Comparison of ENCODE assay signal across 1 cellular context in the genomic region with DNA sequence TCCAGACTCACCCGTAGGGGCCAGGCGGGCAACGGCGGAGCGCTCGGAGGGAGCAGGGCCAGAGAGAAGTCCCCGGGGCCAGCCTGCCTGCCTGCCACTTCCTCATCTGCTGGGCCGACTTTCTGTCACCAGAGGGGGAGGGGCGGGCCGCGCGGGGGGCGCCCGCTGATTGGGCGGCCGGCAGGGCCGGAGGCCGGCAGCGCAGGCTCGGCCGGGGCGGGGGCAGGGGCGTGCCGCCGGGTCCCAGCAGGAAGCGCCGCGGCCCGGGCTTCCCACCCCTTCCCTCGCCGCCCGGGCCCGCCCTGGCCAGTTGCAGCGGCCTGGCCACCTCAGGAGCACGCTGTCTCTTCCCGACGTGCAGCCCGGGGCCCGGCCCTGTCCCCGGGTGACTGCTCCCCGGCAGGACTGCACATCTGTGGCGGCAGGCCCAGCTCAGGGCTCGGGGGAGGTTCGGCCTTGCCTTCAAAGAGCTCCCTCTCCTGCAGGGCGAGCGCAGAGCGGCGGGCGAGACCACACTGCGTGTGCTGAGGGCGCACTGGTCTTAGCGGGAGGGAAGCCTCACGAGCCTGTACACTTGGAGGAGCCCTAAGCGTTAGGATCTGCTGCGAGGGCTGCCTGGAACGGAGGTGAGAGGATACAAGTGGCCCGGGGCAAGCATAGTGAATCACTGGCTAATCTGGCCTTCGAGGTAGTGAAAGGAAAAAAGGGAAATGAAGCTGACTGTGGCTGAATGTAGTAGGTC.
TF ChIP-seq lines count a peak whose summit lies in the region.

A gene (minus strand): TSS at position 108 of the 742 bp plus-strand sequence. CDS start 2,402 bp downstream, outside the sequence.

TF ChIP-seq in K562, 482 proteins besides CTCF, POLR2A, EP300 and RAD21 (continued from another document and continues in another):
- TF ChIP-seq, protein P1, sequence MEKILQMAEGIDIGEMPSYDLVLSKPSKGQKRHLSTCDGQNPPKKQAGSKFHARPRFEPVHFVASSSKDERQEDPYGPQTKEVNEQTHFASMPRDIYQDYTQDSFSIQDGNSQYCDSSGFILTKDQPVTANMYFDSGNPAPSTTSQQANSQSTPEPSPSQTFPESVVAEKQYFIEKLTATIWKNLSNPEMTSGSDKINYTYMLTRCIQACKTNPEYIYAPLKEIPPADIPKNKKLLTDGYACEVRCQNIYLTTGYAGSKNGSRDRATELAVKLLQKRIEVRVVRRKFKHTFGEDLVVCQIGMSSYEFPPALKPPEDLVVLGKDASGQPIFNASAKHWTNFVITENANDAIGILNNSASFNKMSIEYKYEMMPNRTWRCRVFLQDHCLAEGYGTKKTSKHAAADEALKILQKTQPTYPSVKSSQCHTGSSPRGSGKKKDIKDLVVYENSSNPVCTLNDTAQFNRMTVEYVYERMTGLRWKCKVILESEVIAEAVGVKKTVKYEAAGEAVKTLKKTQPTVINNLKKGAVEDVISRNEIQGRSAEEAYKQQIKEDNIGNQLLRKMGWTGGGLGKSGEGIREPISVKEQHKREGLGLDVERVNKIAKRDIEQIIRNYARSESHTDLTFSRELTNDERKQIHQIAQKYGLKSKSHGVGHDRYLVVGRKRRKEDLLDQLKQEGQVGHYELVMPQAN (IDR thresholded peaks at IDR 0.05; ENCODE audit: borderline replicate concordance): peak; percentile 83
- TF ChIP-seq BCOR (IDR thresholded peaks at IDR 0.05) (peak; percentile 83), PCBP1 (IDR thresholded peaks at IDR 0.05; ENCODE audit: low read depth, low read length, poor library complexity, severe bottlenecking) (no peak), FOXA3 (CRISPR knock-in tag; conservative IDR thresholded peaks at IDR 0.05 in 1 of 2, IDR thresholded peaks at IDR 0.05 in 1 of 2) (peak in 1 of 2 experiments; percentile 32; a peak in 2 of 4 replicates), POLR2B (IDR thresholded peaks at IDR 0.05; ENCODE audit: low read depth, partially characterized antibody) (peak; percentile 74), MEF2A (IDR thresholded peaks at IDR 0.05; ENCODE audit: control insufficient read depth, low read depth, low read length) (no peak), ZNF263 (CRISPR knock-in tag; IDR thresholded peaks at IDR 0.05; ENCODE audit: borderline replicate concordance) (peak; percentile 60), RCOR1 (IDR thresholded peaks at IDR 0.05; ENCODE audit: borderline replicate concordance in 1 of 2, low read depth in 2 of 2, low read length in 2 of 2) (peak in 1 of 2 experiments; percentile 54; a peak in 1 of 4 replicates), ZBTB7A (IDR thresholded peaks at IDR 0.05; ENCODE audit: borderline replicate concordance, control insufficient read depth, low read depth, low read length) (peak; percentile 66; the same call in 1 of the 2 replicates), HOXB6 (CRISPR knock-in tag; IDR thresholded peaks at IDR 0.05; ENCODE audit: borderline replicate concordance) (no peak), ARNT (IDR thresholded peaks at IDR 0.05) (0 out of 4 replicates have a peak, but pooled peaks of 1 of the 2 experiments have one; percentile 40), TAF1 (IDR thresholded peaks at IDR 0.05; ENCODE audit: control insufficient read depth, extremely low read depth, insufficient read depth, low read length, severe bottlenecking) (peak; percentile 88), RBFOX2 (IDR thresholded peaks at IDR 0.05; ENCODE audit: low read depth, low read length) (peak; percentile 89), RFX1 (IDR thresholded peaks at IDR 0.05) (no peak), ZNF165 (CRISPR knock-in tag; IDR thresholded peaks at IDR 0.05; ENCODE audit: borderline replicate concordance) (peak; percentile 52; the same call in 1 of the 2 replicates), SP1 (CRISPR knock-in tag; IDR thresholded peaks at IDR 0.05) (peak; percentile 78), CXXC5 (CRISPR knock-in tag; IDR thresholded peaks at IDR 0.05) (peak; percentile 95), KDM2B (CRISPR knock-in tag; IDR thresholded peaks at IDR 0.05) (peak; percentile 92), ZNF134 (CRISPR knock-in tag; conservative IDR thresholded peaks at IDR 0.05) (peak; percentile 68), GABPB2 (CRISPR knock-in tag; conservative IDR thresholded peaks at IDR 0.05) (no peak), RBM25 (IDR thresholded peaks at IDR 0.05; ENCODE audit: low read depth, low read length, severe bottlenecking) (peak; percentile 42), NCOA2 (IDR thresholded peaks at IDR 0.05; ENCODE audit: partially characterized antibody in 2 of 2) (no peak), YY1 (IDR thresholded peaks at IDR 0.05; ENCODE audit: borderline replicate concordance in 1 of 3, control insufficient read depth in 1 of 3, extremely low read depth in 1 of 3, insufficient read depth in 3 of 3, insufficient read length in 1 of 3, insufficient replicate concordance in 2 of 3, low read depth in 1 of 3, low read length in 2 of 3) (peak in 1 of 3 experiments; percentile 56), CCNT2 (IDR thresholded peaks at IDR 0.05; ENCODE audit: borderline replicate concordance, extremely low read depth, insufficient read length, low read depth, low read length) (peak; percentile 87), PHF8 (IDR thresholded peaks at IDR 0.05; ENCODE audit: borderline replicate concordance, low read length) (peak; percentile 95; the same call in 1 of the 2 replicates), ZNF75A (CRISPR knock-in tag; IDR thresholded peaks at IDR 0.05) (no peak)
- TF ChIP-seq, protein P2, sequence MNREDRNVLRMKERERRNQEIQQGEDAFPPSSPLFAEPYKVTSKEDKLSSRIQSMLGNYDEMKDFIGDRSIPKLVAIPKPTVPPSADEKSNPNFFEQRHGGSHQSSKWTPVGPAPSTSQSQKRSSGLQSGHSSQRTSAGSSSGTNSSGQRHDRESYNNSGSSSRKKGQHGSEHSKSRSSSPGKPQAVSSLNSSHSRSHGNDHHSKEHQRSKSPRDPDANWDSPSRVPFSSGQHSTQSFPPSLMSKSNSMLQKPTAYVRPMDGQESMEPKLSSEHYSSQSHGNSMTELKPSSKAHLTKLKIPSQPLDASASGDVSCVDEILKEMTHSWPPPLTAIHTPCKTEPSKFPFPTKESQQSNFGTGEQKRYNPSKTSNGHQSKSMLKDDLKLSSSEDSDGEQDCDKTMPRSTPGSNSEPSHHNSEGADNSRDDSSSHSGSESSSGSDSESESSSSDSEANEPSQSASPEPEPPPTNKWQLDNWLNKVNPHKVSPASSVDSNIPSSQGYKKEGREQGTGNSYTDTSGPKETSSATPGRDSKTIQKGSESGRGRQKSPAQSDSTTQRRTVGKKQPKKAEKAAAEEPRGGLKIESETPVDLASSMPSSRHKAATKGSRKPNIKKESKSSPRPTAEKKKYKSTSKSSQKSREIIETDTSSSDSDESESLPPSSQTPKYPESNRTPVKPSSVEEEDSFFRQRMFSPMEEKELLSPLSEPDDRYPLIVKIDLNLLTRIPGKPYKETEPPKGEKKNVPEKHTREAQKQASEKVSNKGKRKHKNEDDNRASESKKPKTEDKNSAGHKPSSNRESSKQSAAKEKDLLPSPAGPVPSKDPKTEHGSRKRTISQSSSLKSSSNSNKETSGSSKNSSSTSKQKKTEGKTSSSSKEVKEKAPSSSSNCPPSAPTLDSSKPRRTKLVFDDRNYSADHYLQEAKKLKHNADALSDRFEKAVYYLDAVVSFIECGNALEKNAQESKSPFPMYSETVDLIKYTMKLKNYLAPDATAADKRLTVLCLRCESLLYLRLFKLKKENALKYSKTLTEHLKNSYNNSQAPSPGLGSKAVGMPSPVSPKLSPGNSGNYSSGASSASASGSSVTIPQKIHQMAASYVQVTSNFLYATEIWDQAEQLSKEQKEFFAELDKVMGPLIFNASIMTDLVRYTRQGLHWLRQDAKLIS (CRISPR knock-in tag; IDR thresholded peaks at IDR 0.05): peak; percentile 57; the same call in 1 of the 2 replicates
- TF ChIP-seq, protein P3, sequence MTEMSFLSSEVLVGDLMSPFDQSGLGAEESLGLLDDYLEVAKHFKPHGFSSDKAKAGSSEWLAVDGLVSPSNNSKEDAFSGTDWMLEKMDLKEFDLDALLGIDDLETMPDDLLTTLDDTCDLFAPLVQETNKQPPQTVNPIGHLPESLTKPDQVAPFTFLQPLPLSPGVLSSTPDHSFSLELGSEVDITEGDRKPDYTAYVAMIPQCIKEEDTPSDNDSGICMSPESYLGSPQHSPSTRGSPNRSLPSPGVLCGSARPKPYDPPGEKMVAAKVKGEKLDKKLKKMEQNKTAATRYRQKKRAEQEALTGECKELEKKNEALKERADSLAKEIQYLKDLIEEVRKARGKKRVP (CRISPR knock-in tag; IDR thresholded peaks at IDR 0.05): 0 out of 2 replicates have a peak, but pooled peaks have one; percentile 62
- TF ChIP-seq, protein P4, sequence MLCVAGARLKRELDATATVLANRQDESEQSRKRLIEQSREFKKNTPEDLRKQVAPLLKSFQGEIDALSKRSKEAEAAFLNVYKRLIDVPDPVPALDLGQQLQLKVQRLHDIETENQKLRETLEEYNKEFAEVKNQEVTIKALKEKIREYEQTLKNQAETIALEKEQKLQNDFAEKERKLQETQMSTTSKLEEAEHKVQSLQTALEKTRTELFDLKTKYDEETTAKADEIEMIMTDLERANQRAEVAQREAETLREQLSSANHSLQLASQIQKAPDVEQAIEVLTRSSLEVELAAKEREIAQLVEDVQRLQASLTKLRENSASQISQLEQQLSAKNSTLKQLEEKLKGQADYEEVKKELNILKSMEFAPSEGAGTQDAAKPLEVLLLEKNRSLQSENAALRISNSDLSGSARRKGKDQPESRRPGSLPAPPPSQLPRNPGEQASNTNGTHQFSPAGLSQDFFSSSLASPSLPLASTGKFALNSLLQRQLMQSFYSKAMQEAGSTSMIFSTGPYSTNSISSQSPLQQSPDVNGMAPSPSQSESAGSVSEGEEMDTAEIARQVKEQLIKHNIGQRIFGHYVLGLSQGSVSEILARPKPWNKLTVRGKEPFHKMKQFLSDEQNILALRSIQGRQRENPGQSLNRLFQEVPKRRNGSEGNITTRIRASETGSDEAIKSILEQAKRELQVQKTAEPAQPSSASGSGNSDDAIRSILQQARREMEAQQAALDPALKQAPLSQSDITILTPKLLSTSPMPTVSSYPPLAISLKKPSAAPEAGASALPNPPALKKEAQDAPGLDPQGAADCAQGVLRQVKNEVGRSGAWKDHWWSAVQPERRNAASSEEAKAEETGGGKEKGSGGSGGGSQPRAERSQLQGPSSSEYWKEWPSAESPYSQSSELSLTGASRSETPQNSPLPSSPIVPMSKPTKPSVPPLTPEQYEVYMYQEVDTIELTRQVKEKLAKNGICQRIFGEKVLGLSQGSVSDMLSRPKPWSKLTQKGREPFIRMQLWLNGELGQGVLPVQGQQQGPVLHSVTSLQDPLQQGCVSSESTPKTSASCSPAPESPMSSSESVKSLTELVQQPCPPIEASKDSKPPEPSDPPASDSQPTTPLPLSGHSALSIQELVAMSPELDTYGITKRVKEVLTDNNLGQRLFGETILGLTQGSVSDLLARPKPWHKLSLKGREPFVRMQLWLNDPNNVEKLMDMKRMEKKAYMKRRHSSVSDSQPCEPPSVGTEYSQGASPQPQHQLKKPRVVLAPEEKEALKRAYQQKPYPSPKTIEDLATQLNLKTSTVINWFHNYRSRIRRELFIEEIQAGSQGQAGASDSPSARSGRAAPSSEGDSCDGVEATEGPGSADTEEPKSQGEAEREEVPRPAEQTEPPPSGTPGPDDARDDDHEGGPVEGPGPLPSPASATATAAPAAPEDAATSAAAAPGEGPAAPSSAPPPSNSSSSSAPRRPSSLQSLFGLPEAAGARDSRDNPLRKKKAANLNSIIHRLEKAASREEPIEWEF (CRISPR knock-in tag; IDR thresholded peaks at IDR 0.05): no peak
- TF ChIP-seq, protein P5, sequence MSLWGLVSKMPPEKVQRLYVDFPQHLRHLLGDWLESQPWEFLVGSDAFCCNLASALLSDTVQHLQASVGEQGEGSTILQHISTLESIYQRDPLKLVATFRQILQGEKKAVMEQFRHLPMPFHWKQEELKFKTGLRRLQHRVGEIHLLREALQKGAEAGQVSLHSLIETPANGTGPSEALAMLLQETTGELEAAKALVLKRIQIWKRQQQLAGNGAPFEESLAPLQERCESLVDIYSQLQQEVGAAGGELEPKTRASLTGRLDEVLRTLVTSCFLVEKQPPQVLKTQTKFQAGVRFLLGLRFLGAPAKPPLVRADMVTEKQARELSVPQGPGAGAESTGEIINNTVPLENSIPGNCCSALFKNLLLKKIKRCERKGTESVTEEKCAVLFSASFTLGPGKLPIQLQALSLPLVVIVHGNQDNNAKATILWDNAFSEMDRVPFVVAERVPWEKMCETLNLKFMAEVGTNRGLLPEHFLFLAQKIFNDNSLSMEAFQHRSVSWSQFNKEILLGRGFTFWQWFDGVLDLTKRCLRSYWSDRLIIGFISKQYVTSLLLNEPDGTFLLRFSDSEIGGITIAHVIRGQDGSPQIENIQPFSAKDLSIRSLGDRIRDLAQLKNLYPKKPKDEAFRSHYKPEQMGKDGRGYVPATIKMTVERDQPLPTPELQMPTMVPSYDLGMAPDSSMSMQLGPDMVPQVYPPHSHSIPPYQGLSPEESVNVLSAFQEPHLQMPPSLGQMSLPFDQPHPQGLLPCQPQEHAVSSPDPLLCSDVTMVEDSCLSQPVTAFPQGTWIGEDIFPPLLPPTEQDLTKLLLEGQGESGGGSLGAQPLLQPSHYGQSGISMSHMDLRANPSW (CRISPR knock-in tag; IDR thresholded peaks at IDR 0.05): peak; percentile 91; the same call in 1 of the 2 replicates
- TF ChIP-seq, protein P6, sequence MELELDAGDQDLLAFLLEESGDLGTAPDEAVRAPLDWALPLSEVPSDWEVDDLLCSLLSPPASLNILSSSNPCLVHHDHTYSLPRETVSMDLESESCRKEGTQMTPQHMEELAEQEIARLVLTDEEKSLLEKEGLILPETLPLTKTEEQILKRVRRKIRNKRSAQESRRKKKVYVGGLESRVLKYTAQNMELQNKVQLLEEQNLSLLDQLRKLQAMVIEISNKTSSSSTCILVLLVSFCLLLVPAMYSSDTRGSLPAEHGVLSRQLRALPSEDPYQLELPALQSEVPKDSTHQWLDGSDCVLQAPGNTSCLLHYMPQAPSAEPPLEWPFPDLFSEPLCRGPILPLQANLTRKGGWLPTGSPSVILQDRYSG (tag; conservative IDR thresholded peaks at IDR 0.05; ENCODE audit: low read depth): no peak
- TF ChIP-seq, protein P7, sequence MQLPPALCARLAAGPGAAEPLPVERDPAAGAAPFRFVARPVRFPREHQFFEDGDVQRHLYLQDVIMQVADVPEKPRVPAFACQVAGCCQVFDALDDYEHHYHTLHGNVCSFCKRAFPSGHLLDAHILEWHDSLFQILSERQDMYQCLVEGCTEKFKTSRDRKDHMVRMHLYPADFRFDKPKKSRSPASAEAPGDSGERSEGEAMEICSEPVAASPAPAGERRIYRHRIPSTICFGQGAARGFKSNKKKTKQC (CRISPR knock-in tag; IDR thresholded peaks at IDR 0.05): peak; percentile 92
